In genomic region chr1:192808588-192809285, GRCh38 we compare ENCODE assay signal across 8 cellular contexts. TPM values are rescaled to one million over a fixed set of nuclear protein-coding genes. Genes with fewer than 3 reads are reported as not detected.
DNase-seq lines count a peak whose midpoint lies in the region; FAIRE-seq and TF ChIP-seq lines count a peak whose summit lies in the region.

RGS2 (plus strand) TSS chr1:192809039; CDS start chr1:192809072, 33 bp downstream.

- H3K27me3 ChIP-seq in HAP-1 (ENCODE audit: low read depth), result no peaks in the 10 kb centered on the region
- no peaks in the 10 kb centered on the region for H3K27me3 ChIP-seq in MG63
- no peaks in the 10 kb centered on the region for H3K27me3 ChIP-seq in neutrophil

- H3K4me3 ChIP-seq in HAP-1 (peak within 1 kb of the TSS; percentile 66), MG63 (peak within 1 kb of the TSS; percentile 76), neutrophil (ENCODE audit: low read depth in 1 of 2, low read length in 1 of 2) (peak within 1 kb of the TSS; percentile 85 to 93)

- H3K4me1 ChIP-seq in HAP-1 (peaks cover 42% of the 10 kb centered on the region), neutrophil (ENCODE audit: control insufficient read depth in 1 of 2, insufficient read depth in 1 of 2, low read depth in 1 of 2, low read length in 1 of 2) (peaks cover 38 to 66% of the 10 kb centered on the region in 2 experiments)

- peaks cover 11% of the 10 kb centered on the region for H3K36me3 ChIP-seq in HAP-1 (replicated peaks)
- no peaks in the 10 kb centered on the region for H3K36me3 ChIP-seq in MG63
- H3K36me3 ChIP-seq in neutrophil, result peaks cover 41% of the 10 kb centered on the region

- TF ChIP-seq CTCF in neutrophil (IDR thresholded peaks at IDR 0.05) (peak; percentile 62), subcutaneous adipose tissue (IDR thresholded peaks at IDR 0.05; ENCODE audit: low read depth) (no peak)

- in situ Hi-C loops in HAP-1 (cut with MboI; ENCODE audit: low sequenced_read_pairs), result no loop called here

- peak; percentile 90 for FAIRE-seq in G401.6 (lab: Jason Lieb, UNC)
- no peak for FAIRE-seq in frontal cortex (lab: Jason Lieb, UNC)

- H3K27ac ChIP-seq in neutrophil, result peak within 1 kb of the TSS; percentile 99

- H3K9me3 ChIP-seq in HAP-1 (0 out of 2 replicates have a peak, but pooled peaks cover 3% of the 10 kb centered on the region), MG63 (no peaks in the 10 kb centered on the region), neutrophil (peaks cover 6% of the 10 kb centered on the region)

- peak; percentile 92 to 94 for DNase-seq in HAP-1 (ENCODE audit: low spot score in 2 of 2)
- peak; percentile 92 for DNase-seq in MG63
- peak; percentile 93 for DNase-seq in SIG-M5 treated with dmso at 0.1 percent for 504 hours (lab: John Stamatoyannopoulos, UW; ENCODE audit: unreplicated experiment)
- peak; percentile 60 to 80 (median 70) for DNase-seq in activated naive CD4-positive, alpha-beta T cell (lab: John Stamatoyannopoulos, UW)
- DNase-seq in frontal cortex (ENCODE audit: low spot score in 2 of 2), result peak; percentile 91 to 92

RNA-seq across cellular contexts. Expression of gene RGS2, which starts in this region (rescaled TPM):
- 0.20 TPM in 1 of 2 replicates, not detected in the other for total RNA-seq in MG63 (2014; rRNA removed; shearing (Covaris generic); ENCODE audit: low replicate concordance)
- 55.4 TPM for total RNA-seq in frontal cortex
- total RNA-seq in subcutaneous adipose tissue, result 100 to 1,000 TPM in 1 of 4 donors, 10 to 100 TPM in 3; 10.2 to 185 (median 76.1) TPM

Comparison
In these comparisons a context has a peak if more than half of its experiments do, and no peak if none do; other contexts are left out.
1. Peak in every context shown above with its lines: DNase-seq, H3K4me3 ChIP-seq and H3K27ac ChIP-seq.
2. Peak in DNase-seq and H3K4me3 ChIP-seq in MG63; RNA of the gene not detected or under 1 TPM.